Comparison of ENCODE assay signal across 8 cellular contexts in the genomic region with DNA sequence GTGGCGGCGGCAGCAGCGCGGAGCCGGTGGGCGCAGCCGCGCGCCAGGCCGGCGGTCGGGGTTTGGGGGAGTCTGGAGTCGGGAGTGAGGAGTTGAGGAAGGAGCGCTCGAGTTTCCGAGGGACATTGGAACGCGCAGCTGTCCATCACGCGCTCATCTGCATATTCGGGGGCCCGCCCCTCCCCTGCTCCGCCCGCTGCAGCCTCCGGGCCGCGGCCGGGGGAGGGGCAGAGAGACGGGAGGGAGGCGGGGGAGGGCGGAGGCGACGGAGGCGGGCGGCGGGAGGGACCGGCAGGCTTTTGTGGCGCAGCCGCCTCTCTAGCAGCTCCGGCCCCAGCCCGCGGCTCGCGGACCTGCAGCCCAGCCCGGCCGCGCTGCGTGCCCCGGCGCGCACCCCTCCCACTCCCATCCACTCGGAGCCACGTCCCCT. TPM values are rescaled to one million over a fixed set of nuclear protein-coding genes. Genes with fewer than 3 reads are reported as not detected.
DNase-seq lines count a peak whose midpoint lies in the region; ATAC-seq and TF ChIP-seq lines count a peak whose summit lies in the region.

A gene (minus strand): TSS at position 86 of the 430 bp plus-strand sequence. CDS start 264 bp downstream, outside the sequence.

- no peak for ATAC-seq in GM18520 (IDR thresholded peaks at IDR 0.05; ENCODE audit: unreplicated experiment)
- no peak for ATAC-seq in GM19351 (IDR thresholded peaks at IDR 0.05; ENCODE audit: unreplicated experiment)

- H4K20me1 ChIP-seq in fibroblast of lung (ENCODE audit: control insufficient read depth, extremely low read depth, insufficient read depth, low read length) (no peaks in the 10 kb centered on the region), SK-N-SH (ENCODE audit: insufficient read depth) (no peaks in the 10 kb centered on the region)

- peaks cover 66% of the 10 kb centered on the region for H3K27me3 ChIP-seq in H7 (ENCODE audit: control insufficient read depth, insufficient read depth, low read length)
- H3K27me3 ChIP-seq in NT2/D1 (ENCODE audit: insufficient read depth, insufficient read length) = no peaks in the 10 kb centered on the region
- H3K27me3 ChIP-seq in fibroblast of lung (ENCODE audit: control insufficient read depth, insufficient read depth, low read length) = no peaks in the 10 kb centered on the region
- peaks cover 70% of the 10 kb centered on the region for H3K27me3 ChIP-seq in SK-N-SH (ENCODE audit: insufficient read depth)

- H3K4me1 ChIP-seq in NT2/D1 (ENCODE audit: insufficient read depth, insufficient read length) (no peaks in the 10 kb centered on the region), fibroblast of lung (ENCODE audit: control insufficient read depth, extremely low read depth, insufficient read depth, low read length) (no peaks in the 10 kb centered on the region), SK-N-SH (ENCODE audit: control insufficient read depth in 1 of 2, insufficient read depth in 2 of 2, low read depth in 1 of 2, low read length in 1 of 2) (no peaks in the 10 kb centered on the region)

- POLR2A ChIA-PET in SK-N-SH (lab: Yijun Ruan, JAX) = no interaction called here

- H3K9ac ChIP-seq in NT2/D1 (ENCODE audit: insufficient read length, low read depth) = peak within 1 kb of the TSS; percentile 92
- H3K9ac ChIP-seq in fibroblast of lung (ENCODE audit: insufficient read depth, low read length) = no peak within 1 kb of the TSS
- H3K9ac ChIP-seq in SK-N-SH = no peak within 1 kb of the TSS

- H3K9me3 ChIP-seq in NT2/D1 (ENCODE audit: insufficient read depth, low read length) (peaks cover 43% of the 10 kb centered on the region; the same call in 1 of the 2 replicates), fibroblast of lung (ENCODE audit: control insufficient read depth, insufficient read depth, low read depth, low read length) (no peaks in the 10 kb centered on the region), SK-N-SH (no peaks in the 10 kb centered on the region)

- DNase-seq in H7 = peak; percentile 97
- peak; percentile 82 for DNase-seq in NT2/D1 (ENCODE audit: low read depth, low spot score)
- DNase-seq in fibroblast of lung (ENCODE audit: low read depth in 2 of 2) = peak; percentile 84 to 98
- peak; percentile 48 for DNase-seq in non-pigmented ciliary epithelial cell (ENCODE audit: low read depth)
- no peak for DNase-seq in stimulated activated CD4-positive, alpha-beta T cell treated with anti-CD3 and anti-CD28 coated beads, Interleukin-2, amount 100 ng/mL, for 48 hours
- no peak for DNase-seq in SK-N-SH

- TF ChIP-seq EP300 in SK-N-SH (IDR thresholded peaks at IDR 0.05; ENCODE audit: borderline replicate concordance in 1 of 2, low read depth in 1 of 2, low read length in 1 of 2) = no peak

- H3K4me2 ChIP-seq in fibroblast of lung (ENCODE audit: extremely low read depth, insufficient read depth, low read length) = no peak within 1 kb of the TSS
- H3K4me2 ChIP-seq in SK-N-SH = no peak within 1 kb of the TSS

- H2AFZ ChIP-seq in fibroblast of lung (ENCODE audit: low read length) (no peak within 1 kb of the TSS), SK-N-SH (ENCODE audit: low read depth) (no peak within 1 kb of the TSS)

- H3F3A ChIP-seq in SK-N-SH (replicated peaks; ENCODE audit: insufficient read depth) = no peaks in the 10 kb centered on the region

- H3K9me2 ChIP-seq in SK-N-SH = no peaks in the 10 kb centered on the region

- H3K79me2 ChIP-seq in fibroblast of lung (ENCODE audit: control insufficient read depth, insufficient read depth, low read length) = no peaks in the 10 kb centered on the region
- no peaks in the 10 kb centered on the region for H3K79me2 ChIP-seq in SK-N-SH (ENCODE audit: insufficient read depth)

- CTCF ChIA-PET in SK-N-SH (lab: Yijun Ruan, JAX) = no interaction called here

- TF ChIP-seq RAD21 in SK-N-SH (IDR thresholded peaks at IDR 0.05; ENCODE audit: low read length) = no peak

- TF ChIP-seq CTCF in fibroblast of lung (conservative IDR thresholded peaks at IDR 0.05 in 1 of 2, IDR thresholded peaks at IDR 0.05 in 1 of 2; ENCODE audit: low read depth in 1 of 2, low read length in 2 of 2) = no peak
- TF ChIP-seq CTCF in SK-N-SH (IDR thresholded peaks at IDR 0.05) = no peak

- WGBS in SK-N-SH (ENCODE audit: low lambda C conversion rate) = 3% methylated on average over 18 of the region's 53 CpGs

- H3K4me3 ChIP-seq in H7 (ENCODE audit: insufficient read depth, low read depth, low read length) (peak within 1 kb of the TSS; percentile 77), NT2/D1 (ENCODE audit: insufficient read length, low read depth) (peak within 1 kb of the TSS; percentile 84), fibroblast of lung (replicated peaks in 1 of 4; ENCODE audit: control extremely low read depth in 1 of 4, insufficient read depth in 1 of 4, low read depth in 3 of 4, low read length in 4 of 4) (peak within 1 kb of the TSS in 3 of 4 experiments; percentile 7 to 56 (median 26)), SK-N-SH (ENCODE audit: low read depth in 2 of 2, low read length in 1 of 2) (no peak within 1 kb of the TSS)

- H3K36me3 ChIP-seq in H7 (replicated peaks; ENCODE audit: control insufficient read depth, insufficient read depth, low read length) (no peaks in the 10 kb centered on the region), NT2/D1 (ENCODE audit: insufficient read depth, insufficient read length, low read length) (peaks cover 31% of the 10 kb centered on the region), fibroblast of lung (ENCODE audit: control insufficient read depth, insufficient read depth, low read length) (no peaks in the 10 kb centered on the region), SK-N-SH (replicated peaks in 1 of 2; ENCODE audit: control insufficient read depth in 1 of 2, insufficient read depth in 2 of 2, low read length in 1 of 2) (no peaks in the 10 kb centered on the region)

- H3K27ac ChIP-seq in fibroblast of lung (ENCODE audit: insufficient read depth, low read length) (no peak within 1 kb of the TSS), SK-N-SH (ENCODE audit: low read depth in 2 of 2, low read length in 1 of 2) (no peak within 1 kb of the TSS)

TF ChIP-seq in SK-N-SH, 30 proteins besides CTCF, POLR2A, EP300 and RAD21:
- no peak for TF ChIP-seq RXRA (IDR thresholded peaks at IDR 0.05; ENCODE audit: borderline replicate concordance, low read depth)
- TF ChIP-seq YY1 (IDR thresholded peaks at IDR 0.05; ENCODE audit: low read depth) = no peak
- TF ChIP-seq NRF1 (IDR thresholded peaks at IDR 0.05; ENCODE audit: low read depth, low read length) = no peak
- TF ChIP-seq, protein P1, sequence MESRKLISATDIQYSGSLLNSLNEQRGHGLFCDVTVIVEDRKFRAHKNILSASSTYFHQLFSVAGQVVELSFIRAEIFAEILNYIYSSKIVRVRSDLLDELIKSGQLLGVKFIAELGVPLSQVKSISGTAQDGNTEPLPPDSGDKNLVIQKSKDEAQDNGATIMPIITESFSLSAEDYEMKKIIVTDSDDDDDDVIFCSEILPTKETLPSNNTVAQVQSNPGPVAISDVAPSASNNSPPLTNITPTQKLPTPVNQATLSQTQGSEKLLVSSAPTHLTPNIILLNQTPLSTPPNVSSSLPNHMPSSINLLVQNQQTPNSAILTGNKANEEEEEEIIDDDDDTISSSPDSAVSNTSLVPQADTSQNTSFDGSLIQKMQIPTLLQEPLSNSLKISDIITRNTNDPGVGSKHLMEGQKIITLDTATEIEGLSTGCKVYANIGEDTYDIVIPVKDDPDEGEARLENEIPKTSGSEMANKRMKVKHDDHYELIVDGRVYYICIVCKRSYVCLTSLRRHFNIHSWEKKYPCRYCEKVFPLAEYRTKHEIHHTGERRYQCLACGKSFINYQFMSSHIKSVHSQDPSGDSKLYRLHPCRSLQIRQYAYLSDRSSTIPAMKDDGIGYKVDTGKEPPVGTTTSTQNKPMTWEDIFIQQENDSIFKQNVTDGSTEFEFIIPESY (IDR thresholded peaks at IDR 0.05; ENCODE audit: borderline replicate concordance, low read depth) = no peak
- no peak for TF ChIP-seq RFX5 (IDR thresholded peaks at IDR 0.05; ENCODE audit: low read length)
- TF ChIP-seq, protein P2, sequence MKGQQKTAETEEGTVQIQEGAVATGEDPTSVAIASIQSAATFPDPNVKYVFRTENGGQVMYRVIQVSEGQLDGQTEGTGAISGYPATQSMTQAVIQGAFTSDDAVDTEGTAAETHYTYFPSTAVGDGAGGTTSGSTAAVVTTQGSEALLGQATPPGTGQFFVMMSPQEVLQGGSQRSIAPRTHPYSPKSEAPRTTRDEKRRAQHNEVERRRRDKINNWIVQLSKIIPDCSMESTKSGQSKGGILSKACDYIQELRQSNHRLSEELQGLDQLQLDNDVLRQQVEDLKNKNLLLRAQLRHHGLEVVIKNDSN (IDR thresholded peaks at IDR 0.05; ENCODE audit: borderline replicate concordance, low read depth) = no peak

RNA-seq across cellular contexts. Expression of the gene that starts here (rescaled TPM):
- 51.4 and 74.9 TPM in 2 replicates for total RNA-seq in H7 (2014; rRNA removed; shearing (Covaris generic))
- 0.26 and 0.33 TPM in 2 replicates for total RNA-seq in fibroblast of lung
- polyA plus RNA-seq in fibroblast of lung (0.40 and 0.88 TPM in 2 replicates), SK-N-SH (2012; rRNA removed) (not detected in 2 replicates)
- 0.71 and 1.4 TPM in 2 replicates for polyA plus RNA-seq in fibroblast of lung (2012)
- 0.11 and 0.39 TPM in 2 replicates for polyA minus RNA-seq in fibroblast of lung (ENCODE audit: low replicate concordance)
- not detected in 2 replicates for polyA plus RNA-seq in SK-N-SH (2012; cell fraction: cytosol; rRNA removed)
- polyA plus RNA-seq in SK-N-SH (2012; cell fraction: nucleus; rRNA removed) = not detected in 2 replicates

Comparison
In these comparisons a context has a peak if more than half of its experiments do, and no peak if none do; other contexts are left out.
1. RNA of the gene that starts here (total RNA-seq): 51.4 to 74.9 TPM in H7; 0.26 to 0.33 TPM in fibroblast of lung; every median in the first group is over 10 times any median in the second.
2. DNase-seq: peak in H7 (single experiment), NT2/D1 (single experiment), fibroblast of lung (2 of 2) and non-pigmented ciliary epithelial cell (single experiment); none in stimulated activated CD4-positive, alpha-beta T cell treated with anti-CD3 and anti-CD28 coated beads, Interleukin-2, amount 100 ng/mL, for 48 hours (0 of 2) and SK-N-SH (single experiment).
3. H3K4me3 ChIP-seq: peak in H7 (single experiment), NT2/D1 (single experiment) and fibroblast of lung (3 of 4); none in SK-N-SH (0 of 2).